13 cellular contexts compared by ENCODE assay signal in genomic region chr4:184459413-184459812, GRCh38. TPM values are rescaled to one million over a fixed set of nuclear protein-coding genes. Genes with fewer than 3 reads are reported as not detected.
A peak's percentile ranks its signal among the peaks of the same experiment; 100 is the strongest.
DNase-seq lines count a peak whose midpoint lies in the region; ATAC-seq and TF ChIP-seq lines count a peak whose summit lies in the region.
"Had no signal": no experiment of that assay in that cellular context is flagged by ENCODE, and none has a peak within 500 bp of the region (broad histone marks: within the 10 kb centered on the region; RNA-seq: fewer than 3 reads in every experiment).

No MANE protein-coding gene starts in this region.

- H2AFZ ChIP-seq in neural progenitor cell (replicated peaks): no peak overlapping the region

- DNase-seq in AG04449 (ENCODE audit: low read depth, low spot score): peak; percentile 47
- peak; percentile 57 for DNase-seq in HCEC 1CT
- DNase-seq in activated CD8-positive, alpha-beta T cell treated with anti-CD3 and anti-CD28 coated beads, Interleukin-2, amount 10 ng/mL, durations not matched to agents 7 days and 5 days: no peak
- peak; percentile 41 to 67 for DNase-seq in foreskin fibroblast
- no peak for DNase-seq in NCI-H1105 treated with DMSO at 0.1 percent for 48 hours (lab: John Stamatoyannopoulos, UW)
- DNase-seq in adrenal gland: no peak
- no peak for DNase-seq in neural progenitor cell (ENCODE audit: low spot score)
- DNase-seq in NCI-H2171 (lab: John Stamatoyannopoulos, UW): no peak
- DNase-seq: NCI-H1436 treated with DMSO at 0.1 percent for 48 hours, right cardiac atrium had no signal

- no peak for TF ChIP-seq CTCF in AG04449 (IDR thresholded peaks at IDR 0.05; ENCODE audit: insufficient read depth, low read length, missing control alignments)
- TF ChIP-seq CTCF in foreskin fibroblast (IDR thresholded peaks at IDR 0.05; ENCODE audit: low read depth, low read length): no peak
- no peak for TF ChIP-seq CTCF in adrenal gland (IDR thresholded peaks at IDR 0.05)
- no peak for TF ChIP-seq CTCF in neural progenitor cell (IDR thresholded peaks at IDR 0.05)

- intact Hi-C loops in adrenal gland (cut with DNase I): loop anchor here in 1 of 2 donors (10.0 kb wide), 1 partner anchor 55 kb away; no protein-coding TSS in a partner anchor

- H3K36me3 Mint-ChIP-seq in activated CD8-positive, alpha-beta T cell treated with anti-CD3 and anti-CD28 coated beads, Interleukin-2, amount 10 ng/mL, durations not matched to agents 7 days and 5 days (ENCODE audit: low read depth): peaks cover 44% of the 10 kb centered on the region
- H3K36me3 Mint-ChIP-seq in neural progenitor cell: peaks cover 15% of the 10 kb centered on the region

- no peak for TF ChIP-seq POLR2A in adrenal gland (IDR thresholded peaks at IDR 0.05)

- peaks cover 24% of the 10 kb centered on the region for H3K79me2 ChIP-seq in neural progenitor cell (ENCODE audit: low read depth)

- H3K4me3 ChIP-seq in AG04449 (ENCODE audit: low read depth, low read length) (no peak overlapping the region), foreskin fibroblast (ENCODE audit: low read depth in 1 of 2, low read length in 2 of 2) (no peak overlapping the region), adrenal gland (no peak overlapping the region), neural progenitor cell (no peak overlapping the region)

- peaks cover 7% of the 10 kb centered on the region for H3F3A ChIP-seq in neural progenitor cell (ENCODE audit: low read depth)

- H3K4me3 Mint-ChIP-seq in activated CD8-positive, alpha-beta T cell treated with anti-CD3 and anti-CD28 coated beads, Interleukin-2, amount 10 ng/mL, durations not matched to agents 7 days and 5 days: no peak overlapping the region
- H3K4me3 Mint-ChIP-seq in neural progenitor cell: no peak overlapping the region
- H3K4me3 Mint-ChIP-seq: dendritic cell treated with granulocyte-macrophage colony-stimulating factor and Interleukin-4, amounts not matched to agents 40 ng/mL and 50 ng/mL, for 4 days had no signal

- WGBS in adrenal gland, 4 donors: 88 to 94% (median 92%) methylated on average over 3 of the region's 3 CpGs

- H3K27ac Mint-ChIP-seq in activated CD8-positive, alpha-beta T cell treated with anti-CD3 and anti-CD28 coated beads, Interleukin-2, amount 10 ng/mL, durations not matched to agents 7 days and 5 days: peak overlapping the region; percentile 7
- H3K27ac Mint-ChIP-seq in neural progenitor cell: no peak overlapping the region
- H3K27ac Mint-ChIP-seq: dendritic cell treated with granulocyte-macrophage colony-stimulating factor and Interleukin-4, amounts not matched to agents 40 ng/mL and 50 ng/mL, for 4 days had no signal

- peaks cover 28% of the 10 kb centered on the region for H4K20me1 ChIP-seq in neural progenitor cell (ENCODE audit: low read depth)

- no peaks in the 10 kb centered on the region for H3K36me3 ChIP-seq in adrenal gland (replicated peaks in 1 of 2)
- no peaks in the 10 kb centered on the region for H3K36me3 ChIP-seq in neural progenitor cell

- ATAC-seq in activated CD8-positive, alpha-beta T cell treated with anti-CD3 and anti-CD28 coated beads, Interleukin-2, amount 10 ng/mL, durations not matched to agents 7 days and 5 days: no peak
- ATAC-seq: right cardiac atrium had no signal

- H3K9ac ChIP-seq in neural progenitor cell: no peak overlapping the region

- CTCF ChIA-PET in AG04449 (lab: Yijun Ruan, JAX): interaction anchor here (1.3 to 1.6 kb wide), 3 partner anchors 10 to 172 kb away, joined by 3 to 5 read pairs (median 5); no protein-coding TSS in a partner anchor
- CTCF ChIA-PET in activated CD8-positive, alpha-beta T cell treated with anti-CD3 and anti-CD28 coated beads, Interleukin-2, amount 10 ng/mL, durations not matched to agents 7 days and 5 days (lab: Charles Lee): interaction anchor here (0.9 to 1.3 kb wide), 6 partner anchors 15 to 206 kb away, joined by 3 to 9 read pairs (median 3); partner anchors contain the start of gene IRF2

- H3K9me3 ChIP-seq in adrenal gland (replicated peaks in 1 of 3) (no peaks in the 10 kb centered on the region), neural progenitor cell (ENCODE audit: low read depth) (no peaks in the 10 kb centered on the region)

- H3K27me3 ChIP-seq in adrenal gland: no peaks in the 10 kb centered on the region
- no peaks in the 10 kb centered on the region for H3K27me3 ChIP-seq in neural progenitor cell

- H3K4me2 ChIP-seq in neural progenitor cell: no peak overlapping the region

- no peaks in the 10 kb centered on the region for H3K9me3 Mint-ChIP-seq in activated CD8-positive, alpha-beta T cell treated with anti-CD3 and anti-CD28 coated beads, Interleukin-2, amount 10 ng/mL, durations not matched to agents 7 days and 5 days (ENCODE audit: insufficient read depth)
- H3K9me3 Mint-ChIP-seq in neural progenitor cell: no peaks in the 10 kb centered on the region
- H3K9me3 Mint-ChIP-seq: dendritic cell treated with granulocyte-macrophage colony-stimulating factor and Interleukin-4, amounts not matched to agents 40 ng/mL and 50 ng/mL, for 4 days had no signal

- H3K4me1 Mint-ChIP-seq in activated CD8-positive, alpha-beta T cell treated with anti-CD3 and anti-CD28 coated beads, Interleukin-2, amount 10 ng/mL, durations not matched to agents 7 days and 5 days (ENCODE audit: low read depth): peaks cover 57% of the 10 kb centered on the region
- H3K4me1 Mint-ChIP-seq in neural progenitor cell: peaks cover 14% of the 10 kb centered on the region

- H3K27ac ChIP-seq in adrenal gland (no peak overlapping the region), neural progenitor cell (no peak overlapping the region)
- H3K27ac ChIP-seq: C4-2B, HL-60 had no signal

- H3K27me3 Mint-ChIP-seq in activated CD8-positive, alpha-beta T cell treated with anti-CD3 and anti-CD28 coated beads, Interleukin-2, amount 10 ng/mL, durations not matched to agents 7 days and 5 days (ENCODE audit: low read depth): no peaks in the 10 kb centered on the region
- peaks cover 2% of the 10 kb centered on the region for H3K27me3 Mint-ChIP-seq in neural progenitor cell (ENCODE audit: insufficient read depth, low read depth)
- H3K27me3 Mint-ChIP-seq: dendritic cell treated with granulocyte-macrophage colony-stimulating factor and Interleukin-4, amounts not matched to agents 40 ng/mL and 50 ng/mL, for 4 days had no signal

- POLR2A ChIA-PET in AG04449 (lab: Yijun Ruan, JAX): interaction anchor here (1.1 kb wide), 1 partner anchor 15 kb away, joined by 6 read pairs; the partner anchor contains the start of gene IRF2
- POLR2A ChIA-PET in activated CD8-positive, alpha-beta T cell treated with anti-CD3 and anti-CD28 coated beads, Interleukin-2, amount 10 ng/mL, durations not matched to agents 7 days and 5 days (lab: Charles Lee): interaction anchor here (0.7 kb wide), 1 partner anchor 42 kb away, joined by 3 read pairs; no protein-coding TSS in a partner anchor

- H3K4me1 ChIP-seq in adrenal gland (replicated peaks in 1 of 2) (peaks cover 7 to 29% of the 10 kb centered on the region in 2 donors), neural progenitor cell (peaks cover 23% of the 10 kb centered on the region)

RNA-seq across cellular contexts. Expression of gene IRF2, which starts 14.9 kb away (rescaled TPM):
- total RNA-seq in activated CD8-positive, alpha-beta T cell treated with anti-CD3 and anti-CD28 coated beads, Interleukin-2, amount 10 ng/mL, durations not matched to agents 7 days and 5 days: 10 to 100 TPM; 59.7 to 65.3 TPM
- 10 to 100 TPM; 35.4 to 93.1 (median 58.3) TPM for total RNA-seq in adrenal gland
- 10 to 100 TPM; 19.0 to 69.7 (median 20.0) TPM for polyA plus RNA-seq in adrenal gland
- 12.7 and 16.1 TPM in 2 replicates for total RNA-seq in neural progenitor cell (ENCODE audit: low replicate concordance)

Comparison
In these comparisons a context has a peak if more than half of its experiments do, and no peak if none do; other contexts are left out.
1. DNase-seq: peak in AG04449 (single experiment), HCEC 1CT (single experiment) and foreskin fibroblast (2 of 2); none in activated CD8-positive, alpha-beta T cell treated with anti-CD3 and anti-CD28 coated beads, Interleukin-2, amount 10 ng/mL, durations not matched to agents 7 days and 5 days (single experiment), NCI-H1105 treated with DMSO at 0.1 percent for 48 hours (single experiment), adrenal gland (0 of 7), neural progenitor cell (single experiment) and NCI-H2171 (single experiment).